ENCODE assay signal across 8 cellular contexts in the genomic region with DNA sequence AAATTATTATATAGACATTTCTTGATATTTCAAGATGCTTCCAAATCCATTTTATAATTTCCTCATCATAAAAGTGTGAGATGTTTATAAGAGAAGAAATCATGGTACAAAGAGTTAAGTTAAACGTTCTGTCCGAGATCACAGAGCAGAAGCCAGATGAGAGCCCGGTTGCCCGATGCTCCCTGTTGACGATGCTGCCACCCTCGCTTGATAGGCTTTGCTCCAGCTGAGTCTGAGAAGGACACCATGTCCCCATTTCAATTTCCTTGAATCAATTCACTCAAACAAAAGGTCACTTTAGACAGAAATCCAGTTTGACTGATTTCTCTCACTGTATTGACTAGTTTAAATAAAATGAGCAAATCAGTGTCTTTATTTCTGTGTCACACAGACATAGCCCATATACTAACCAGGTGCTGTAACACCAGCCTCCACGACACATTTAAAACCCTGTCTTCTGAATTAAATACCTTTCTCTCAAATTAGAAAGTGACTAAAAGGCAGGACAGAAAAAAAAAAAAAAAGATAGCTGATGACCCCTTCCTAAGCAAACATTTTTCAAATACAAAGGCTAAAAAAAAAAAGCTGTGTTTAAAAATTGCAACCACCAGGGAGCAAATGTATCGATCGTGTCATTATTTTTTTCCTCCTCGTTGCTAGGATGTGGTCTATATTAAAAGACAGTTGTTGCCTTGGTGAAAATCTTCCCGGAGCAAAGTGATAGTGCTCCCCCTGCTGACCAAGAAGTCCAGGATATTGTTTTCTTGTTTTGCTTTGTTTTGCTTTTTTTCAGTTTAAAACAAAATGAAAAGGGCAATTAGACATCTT. TPM values are rescaled to one million over a fixed set of nuclear protein-coding genes. Genes with fewer than 3 reads are reported as not detected.
A peak's percentile ranks its signal among the peaks of the same experiment; 100 is the strongest.
DNase-seq lines count a peak whose midpoint lies in the region; ATAC-seq and TF ChIP-seq lines count a peak whose summit lies in the region.

No MANE protein-coding gene starts in this region.

- dilution Hi-C loops in mammary epithelial cell (cut with HindIII; ENCODE audit: low sequenced_read_pairs): loop anchor here (25.0 kb wide), 1 partner anchor 329 kb away; no protein-coding TSS in a partner anchor

- H2AFZ ChIP-seq in HCT116 (ENCODE audit: low read depth, low read length, poor library complexity, severe bottlenecking) (peak overlapping the region; percentile 34), mammary epithelial cell (ENCODE audit: low read depth, low read length) (peak overlapping the region; percentile 50), smooth muscle cell (ENCODE audit: low read depth) (peak overlapping the region; percentile 67)

- no peaks in the 10 kb centered on the region for H3K79me2 ChIP-seq in HCT116 (ENCODE audit: insufficient read depth, low read length)
- H3K79me2 ChIP-seq in mammary epithelial cell (ENCODE audit: insufficient read depth, low read length): no peaks in the 10 kb centered on the region
- no peaks in the 10 kb centered on the region for H3K79me2 ChIP-seq in smooth muscle cell (ENCODE audit: low read depth)

- H3K9me2 ChIP-seq in HCT116 (ENCODE audit: insufficient read depth): no peaks in the 10 kb centered on the region

- POLR2A ChIA-PET in HCT116 (lab: Charles Lee): interaction anchor here (0.8 to 1.5 kb wide), 6 partner anchors 14 to 290 kb away, joined by 3 to 4 read pairs (median 3); a partner anchor contains a TSS

- intact Hi-C loops in HCT116 (cut with micrococcal nuclease): loop anchor here (1.0 to 5.0 kb wide), 8 partner anchors 69 to 504 kb away; no protein-coding TSS in a partner anchor
- intact Hi-C loops in mammary epithelial cell (cut with micrococcal nuclease): loop anchor here (1.0 to 5.0 kb wide), 5 partner anchors 186 to 529 kb away; no protein-coding TSS in a partner anchor

- H3K4me3 ChIP-seq in HCT116 (replicated peaks in 1 of 2; ENCODE audit: low read depth in 1 of 2, low read length in 2 of 2) (peak overlapping the region; percentile 2 to 42; a peak in 3 of 4 replicates), mammary epithelial cell (replicated peaks in 1 of 3; ENCODE audit: insufficient read depth in 1 of 3, low read depth in 2 of 3, low read length in 3 of 3) (no peak overlapping the region), smooth muscle cell (peak overlapping the region; percentile 35)

- H3F3A ChIP-seq in smooth muscle cell (ENCODE audit: low read depth): no peaks in the 10 kb centered on the region

- peak overlapping the region in 3 of 6 donors; percentile 79 to 87 (median 82) for H3K27ac Mint-ChIP-seq in immature natural killer cell

- H3K27ac ChIP-seq in HCT116 (ENCODE audit: low read depth, low read length) (peak overlapping the region; percentile 95), mammary epithelial cell (ENCODE audit: insufficient read depth, low read depth, low read length) (peak overlapping the region; percentile 33), smooth muscle cell (ENCODE audit: low read depth) (no peak overlapping the region)

- in situ Hi-C loops in mammary epithelial cell (cut with MboI; ENCODE audit: low sequenced_read_pairs in 2 of 2): loop anchor here (10.0 to 25.0 kb wide), 6 partner anchors 289 to 509 kb away; a partner anchor contains a TSS

- H3K27me3 ChIP-seq in HCT116 (ENCODE audit: insufficient read depth, low read length): no peaks in the 10 kb centered on the region
- H3K27me3 ChIP-seq in mammary epithelial cell (ENCODE audit: insufficient read depth, low read length): no peaks in the 10 kb centered on the region
- no peaks in the 10 kb centered on the region for H3K27me3 ChIP-seq in smooth muscle cell (ENCODE audit: low read depth)

- no peak for TF ChIP-seq POLR2A in HCT116 (IDR thresholded peaks at IDR 0.05; ENCODE audit: borderline replicate concordance, extremely low read depth, insufficient read depth, insufficient read length)

- RAD21 ChIA-PET in HCT116 (lab: Charles Lee; ENCODE audit: low non-redundant PET in 1 of 2, low total read pairs in 2 of 2, uncharacterized antibody in 2 of 2, unreplicated experiment in 2 of 2): interaction anchor here (0.5 to 2.0 kb wide), 4 partner anchors 149 to 292 kb away, joined by 3 to 7 read pairs (median 3); no protein-coding TSS in a partner anchor

- peak overlapping the region; percentile 63 for H3K9ac ChIP-seq in HCT116 (ENCODE audit: low read length)
- peak overlapping the region; percentile 47 for H3K9ac ChIP-seq in mammary epithelial cell (ENCODE audit: insufficient read depth, low read length)
- H3K9ac ChIP-seq in smooth muscle cell (ENCODE audit: low read depth): peak overlapping the region; percentile 45

- H3K36me3 ChIP-seq in HCT116 (ENCODE audit: control insufficient read depth in 1 of 2, insufficient read depth in 2 of 2, low read length in 2 of 2) (peaks cover 0 to 17% of the 10 kb centered on the region in 2 experiments; a peak in 1 of 4 replicates), mammary epithelial cell (ENCODE audit: insufficient read depth, low read length) (no peaks in the 10 kb centered on the region), smooth muscle cell (ENCODE audit: low read depth) (no peaks in the 10 kb centered on the region)

- peak overlapping the region; percentile 76 for H3K4me2 ChIP-seq in HCT116 (ENCODE audit: low read length)
- peak overlapping the region; percentile 34 for H3K4me2 ChIP-seq in mammary epithelial cell (ENCODE audit: insufficient read depth, low read depth, low read length)
- H3K4me2 ChIP-seq in smooth muscle cell: peak overlapping the region; percentile 72

- 37% methylated on average over 11 of the region's 11 CpGs for WGBS in mammary epithelial cell (ENCODE audit: low coverage, missing lambda C conversion rate)
- 53% methylated on average over 11 of the region's 11 CpGs for WGBS in smooth muscle cell (ENCODE audit: low lambda C conversion rate)

- peak; percentile 96 for TF ChIP-seq RAD21 in HCT116 (IDR thresholded peaks at IDR 0.05; ENCODE audit: low read depth)

- H3K9me3 Mint-ChIP-seq in immature natural killer cell: peaks cover 0 to 2% (median 0%) of the 10 kb centered on the region in 6 donors

- no peaks in the 10 kb centered on the region for H4K20me1 ChIP-seq in HCT116 (ENCODE audit: insufficient read depth)
- H4K20me1 ChIP-seq in mammary epithelial cell (ENCODE audit: insufficient read depth, low read length): no peaks in the 10 kb centered on the region
- no peaks in the 10 kb centered on the region for H4K20me1 ChIP-seq in smooth muscle cell (ENCODE audit: low read depth)

- peaks cover 0 to 4% (median 0%) of the 10 kb centered on the region in 3 donors for H3K27me3 Mint-ChIP-seq in immature natural killer cell (ENCODE audit: low read depth in 3 of 3)

- ATAC-seq in HCT116: peak; percentile 76
- ATAC-seq in HG03045 (IDR thresholded peaks at IDR 0.05; ENCODE audit: unreplicated experiment): no peak

- peak; percentile 65 to 86 (median 81) for TF ChIP-seq CTCF in HCT116 (IDR thresholded peaks at IDR 0.05 in 2 of 3, conservative IDR thresholded peaks at IDR 0.05 in 1 of 3; ENCODE audit: borderline replicate concordance in 1 of 3, insufficient read depth in 1 of 3, low read depth in 2 of 3, low read length in 2 of 3)
- peak; percentile 66 to 73 for TF ChIP-seq CTCF in mammary epithelial cell (conservative IDR thresholded peaks at IDR 0.05 in 1 of 2, IDR thresholded peaks at IDR 0.05 in 1 of 2; ENCODE audit: extremely low read depth in 1 of 2, insufficient read depth in 1 of 2, low read depth in 1 of 2, low read length in 2 of 2)
- peak; percentile 79 for TF ChIP-seq CTCF in smooth muscle cell (IDR thresholded peaks at IDR 0.05; ENCODE audit: borderline replicate concordance, insufficient read depth, poor library complexity, severe bottlenecking)

- DNase-seq in ELR (ENCODE audit: low read depth) (peak; percentile 87), HCT116 (ENCODE audit: low read depth, low spot score) (peak; percentile 87), NCI-H146 (lab: John Stamatoyannopoulos, UW) (peak; percentile 96), T-helper 1 cell (peak in 4 of 5 donors; percentile 27 to 75 (median 40)), mammary epithelial cell (peak; percentile 61), immature natural killer cell (peak; percentile 71 to 77 (median 76)), smooth muscle cell (lab: John Stamatoyannopoulos, UW; ENCODE audit: unreplicated experiment) (no peak)

- H3K4me1 ChIP-seq in HCT116 (ENCODE audit: control insufficient read depth in 1 of 2, insufficient read depth in 2 of 2, low read length in 2 of 2) (peaks cover 49 to 66% of the 10 kb centered on the region in 2 experiments), mammary epithelial cell (ENCODE audit: insufficient read depth, low read length) (peaks cover 16% of the 10 kb centered on the region), smooth muscle cell (ENCODE audit: low read depth) (no peaks in the 10 kb centered on the region)

- BruUV-seq in HCT116 (replicated peaks; lab: Mats Ljungman, UMichigan) (TSS peak; percentile 82), mammary epithelial cell (replicated peaks; lab: Mats Ljungman, UMichigan) (no TSS peak)

- peak overlapping the region; percentile 74 to 82 (median 77) for H3K4me3 Mint-ChIP-seq in immature natural killer cell

- H3K9me3 ChIP-seq in HCT116 (ENCODE audit: control insufficient read depth in 1 of 2, insufficient read depth in 1 of 2, low read depth in 1 of 2, low read length in 2 of 2) (peaks cover 0 to 5% of the 10 kb centered on the region in 2 experiments; a peak in 1 of 4 replicates), mammary epithelial cell (replicated peaks; ENCODE audit: insufficient read depth, low read length) (no peaks in the 10 kb centered on the region), smooth muscle cell (replicated peaks; ENCODE audit: low read depth) (no peaks in the 10 kb centered on the region)

- no peaks in the 10 kb centered on the region for H3K4me1 Mint-ChIP-seq in immature natural killer cell

- no peaks in the 10 kb centered on the region for H3K36me3 Mint-ChIP-seq in immature natural killer cell

- CTCF ChIA-PET in HCT116 (lab: Charles Lee) (interaction anchor here (0.8 to 4.0 kb wide), 6 partner anchors 9 to 292 kb away, joined by 3 to 29 read pairs (median 3); a partner anchor contains a TSS), mammary epithelial cell (lab: Charles Lee; ENCODE audit: low non-redundant PET) (interaction anchor here (0.7 to 0.9 kb wide), 3 partner anchors 34 to 339 kb away, joined by 3 to 7 read pairs (median 5); a partner anchor contains a TSS)

TF ChIP-seq in HCT116, 20 proteins besides CTCF, POLR2A, EP300 and RAD21 (continues in another document):
- 0 out of 2 replicates have a peak, but pooled peaks have one; percentile 13 for TF ChIP-seq EGR1 (IDR thresholded peaks at IDR 0.05; ENCODE audit: low read depth)

RNA-seq across cellular contexts. Expression of a gene that starts 35.2 kb away (rescaled TPM):
- 0.42 TPM for total RNA-seq in HCT116 (2021; ENCODE audit: unreplicated experiment)
- polyA plus RNA-seq in HCT116 (2012): 0.22 and 0.48 TPM in 2 replicates
- total RNA-seq in mammary epithelial cell: not detected
- polyA plus RNA-seq in mammary epithelial cell: not detected
- polyA minus RNA-seq in mammary epithelial cell: not detected
- polyA plus RNA-seq in immature natural killer cell: not detected
- total RNA-seq in smooth muscle cell: not detected in 2 replicates
- polyA plus RNA-seq in smooth muscle cell: not detected in 2 replicates

RNA-seq across cellular contexts. Expression of a gene that starts 45.6 kb away (rescaled TPM):
- total RNA-seq in HCT116 (2021; ENCODE audit: unreplicated experiment) (86.9 TPM), mammary epithelial cell (10 to 100 TPM; 22.0 to 37.3 TPM), smooth muscle cell (71.4 and 78.9 TPM in 2 replicates)
- 27.7 and 46.9 TPM in 2 replicates for polyA plus RNA-seq in HCT116 (2012)
- polyA plus RNA-seq in mammary epithelial cell (27.4 TPM), immature natural killer cell (10 to 100 TPM; 50.7 to 88.5 (median 54.9) TPM), smooth muscle cell (32.4 and 33.2 TPM in 2 replicates)
- 27.8 TPM for polyA minus RNA-seq in mammary epithelial cell

Comparison
In these comparisons a context has a peak if more than half of its experiments do, and no peak if none do; other contexts are left out.
1. H3K4me3 ChIP-seq: peak in HCT116 (2 of 2) and smooth muscle cell (single experiment); none in mammary epithelial cell (0 of 3).
2. Peak in every context shown above with its lines, with median percentiles within 50 percentile points of each other: H2AFZ ChIP-seq, H3K4me2 ChIP-seq, H3K9ac ChIP-seq and CTCF ChIP-seq.